ENCODE assay signal across 1 cellular context in genomic region chr7:123715198-123715597, GRCh38.
TF ChIP-seq lines count a peak whose summit lies in the region.

No MANE protein-coding gene starts in this region.

TF ChIP-seq in K562, 482 proteins besides CTCF, POLR2A, EP300 and RAD21 (continued from another document):
- TF ChIP-seq HBP1 (CRISPR knock-in tag; IDR thresholded peaks at IDR 0.05) = no peak
TF ChIP-seq in K562: peak in this region for 24.
